Comparison of ENCODE assay signal across 18 cellular contexts in the genomic region with DNA sequence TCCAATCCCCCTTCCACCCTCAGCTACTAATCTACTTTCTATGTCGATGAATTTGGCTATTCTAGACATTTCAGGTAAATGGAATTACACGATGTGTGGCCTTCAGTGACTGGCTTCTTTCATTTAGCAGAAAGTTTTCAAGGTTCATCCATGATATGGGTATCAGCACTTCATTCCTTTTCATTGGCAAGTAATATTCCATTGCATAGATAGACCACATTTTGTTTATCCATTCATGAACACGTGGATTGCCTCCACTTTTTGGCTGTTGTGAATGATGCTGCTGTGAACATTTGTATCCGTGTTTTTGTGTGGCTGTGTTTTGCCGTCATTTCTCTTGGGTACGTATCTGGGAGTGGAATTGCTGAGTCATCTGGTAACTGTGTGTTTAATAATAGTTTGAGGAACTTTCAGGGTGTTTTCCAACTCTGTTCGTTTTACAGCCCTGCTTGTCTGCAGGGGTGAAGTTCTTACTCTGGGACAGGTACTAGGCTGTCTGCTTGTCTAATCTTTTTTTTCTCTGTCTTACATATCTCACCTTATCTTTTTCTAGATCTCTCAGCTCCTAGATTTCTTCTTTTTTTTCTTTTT. TPM values are rescaled to one million over a fixed set of nuclear protein-coding genes. Genes with fewer than 3 reads are reported as not detected.
DNase-seq lines count a peak whose midpoint lies in the region; ATAC-seq, FAIRE-seq and TF ChIP-seq lines count a peak whose summit lies in the region.
"Had no signal": no experiment of that assay in that cellular context is flagged by ENCODE, and none has a peak within 500 bp of the region (broad histone marks: within the 10 kb centered on the region; RNA-seq: fewer than 3 reads in every experiment).

No MANE protein-coding gene starts in this region.

- no peak for TF ChIP-seq RAD21 in HepG2 (CRISPR knock-in tag; IDR thresholded peaks at IDR 0.05)

- no peak for FAIRE-seq in HepG2 (lab: Jason Lieb, UNC)
- FAIRE-seq: endothelial cell of umbilical vein had no signal

- H3K4me3 ChIP-seq in HepG2 (replicated peaks in 1 of 3; ENCODE audit: insufficient read depth in 1 of 3, low read depth in 2 of 3, low read length in 3 of 3) (no peak overlapping the region), right lobe of liver (no peak overlapping the region)
- H3K4me3 ChIP-seq: gastrocnemius medialis had no signal

- H3K9me3 ChIP-seq in HepG2 (ENCODE audit: low read length) (no peaks in the 10 kb centered on the region), right lobe of liver (no peaks in the 10 kb centered on the region)
- H3K9me3 ChIP-seq: gastrocnemius medialis had no signal

- H3K36me3 ChIP-seq in HepG2 (replicated peaks in 1 of 2; ENCODE audit: control insufficient read depth in 1 of 2, insufficient read depth in 2 of 2, low read length in 2 of 2) (peaks cover 6 to 17% of the 10 kb centered on the region in 2 experiments; a peak in 4 of 5 replicates), right lobe of liver (peaks cover 0 to 3% (median 0%) of the 10 kb centered on the region in 4 donors)

- no peak for TF ChIP-seq POLR2A in HepG2 (IDR thresholded peaks at IDR 0.05; ENCODE audit: insufficient read depth in 1 of 2, low read depth in 2 of 2, low read length in 2 of 2)
- TF ChIP-seq POLR2A in right lobe of liver (IDR thresholded peaks at IDR 0.05): no peak

- 84% methylated on average over 7 of the region's 7 CpGs for WGBS in HepG2 (ENCODE audit: low lambda C conversion rate)
- 62% methylated on average over 7 of the region's 7 CpGs for WGBS in right lobe of liver (ENCODE audit: insufficient coverage, low coverage, low lambda C conversion rate, missing lambda C conversion rate)

- no peaks in the 10 kb centered on the region for H3K79me2 ChIP-seq in HepG2 (ENCODE audit: insufficient read depth, low read length)

- ATAC-seq in HepG2: no peak
- ATAC-seq in right lobe of liver: no peak
- ATAC-seq in activated T-helper 17 cell treated with anti-CD3 and anti-CD28 coated beads, Interleukin-2, amount 50 U/mL, for 72 hours (replicated peaks): peak; percentile 11
- ATAC-seq in GM21576 (IDR thresholded peaks at IDR 0.05; ENCODE audit: unreplicated experiment): no peak
- no peak for ATAC-seq in HG02798 (IDR thresholded peaks at IDR 0.05; ENCODE audit: poor library complexity, unreplicated experiment)
- ATAC-seq: activated CD8-positive, alpha-beta T cell treated with anti-CD3 and anti-CD28 coated beads, Interleukin-2, amount 10 ng/mL, durations not matched to agents 7 days and 5 days; gastrocnemius medialis had no signal

- H4K20me1 ChIP-seq in HepG2 (ENCODE audit: insufficient read depth, low read length): no peaks in the 10 kb centered on the region

- H3K4me1 ChIP-seq in HepG2 (ENCODE audit: insufficient read depth, low read length) (peaks cover 15% of the 10 kb centered on the region), right lobe of liver (peaks cover 0 to 31% (median 15%) of the 10 kb centered on the region in 4 donors)
- H3K4me1 ChIP-seq: gastrocnemius medialis had no signal

- no peak for TF ChIP-seq CTCF in HepG2 (CRISPR knock-in tag; IDR thresholded peaks at IDR 0.05)
- TF ChIP-seq CTCF in right lobe of liver (IDR thresholded peaks at IDR 0.05): no peak

- POLR2A ChIA-PET in HepG2 (lab: Yijun Ruan, JAX): no interaction called here

- H3K9me3 Mint-ChIP-seq in activated T-helper 17 cell treated with anti-CD3 and anti-CD28 coated beads, Interleukin-2, amount 50 U/mL, for 72 hours: no peaks in the 10 kb centered on the region
- H3K9me3 Mint-ChIP-seq: nephron had no signal

- TF ChIP-seq EP300 in HepG2 (IDR thresholded peaks at IDR 0.05; ENCODE audit: low read depth in 2 of 2, low read length in 2 of 2): no peak
- TF ChIP-seq EP300 in HepG2 (CRISPR knock-in tag; IDR thresholded peaks at IDR 0.05; ENCODE audit: borderline replicate concordance): no peak

- no TSS peak for BruUV-seq in HepG2 (replicated peaks; lab: Mats Ljungman, UMichigan)

- H3K27ac ChIP-seq in HepG2 (ENCODE audit: extremely low read length, insufficient read depth, low read length) (no peak overlapping the region), right lobe of liver (peak overlapping the region in 1 of 3 donors; percentile 62)
- H3K27ac ChIP-seq: gastrocnemius medialis had no signal

- H3K36me3 Mint-ChIP-seq in activated T-helper 17 cell treated with anti-CD3 and anti-CD28 coated beads, Interleukin-2, amount 50 U/mL, for 72 hours (ENCODE audit: low read depth): peaks cover 60% of the 10 kb centered on the region

- no peak overlapping the region for H3K4me3 Mint-ChIP-seq in activated T-helper 17 cell treated with anti-CD3 and anti-CD28 coated beads, Interleukin-2, amount 50 U/mL, for 72 hours
- H3K4me3 Mint-ChIP-seq: activated CD8-positive, alpha-beta T cell treated with anti-CD3 and anti-CD28 coated beads, Interleukin-2, amount 10 ng/mL, durations not matched to agents 7 days and 5 days; nephron had no signal

- no peak overlapping the region for H2AFZ ChIP-seq in HepG2 (ENCODE audit: low read length)

- in situ Hi-C loops in HepG2 (cut with HindIII; ENCODE audit: extremely low pct_ligation_motif_present, low pct_unique_long_range_greater_than_20kb): no loop called here

- no peak overlapping the region for H3K4me2 ChIP-seq in HepG2 (ENCODE audit: low read depth, low read length)

- H3K27me3 ChIP-seq in HepG2 (ENCODE audit: control insufficient read depth in 1 of 2, insufficient read depth in 2 of 2, low read length in 2 of 2) (no peaks in the 10 kb centered on the region), right lobe of liver (no peaks in the 10 kb centered on the region)
- H3K27me3 ChIP-seq: gastrocnemius medialis had no signal

- CTCF ChIA-PET in HepG2 (lab: Yijun Ruan, JAX; ENCODE audit: low intra/inter-chr PET ratio, low total read pairs): no interaction called here

- H3K27ac Mint-ChIP-seq in activated T-helper 17 cell treated with anti-CD3 and anti-CD28 coated beads, Interleukin-2, amount 50 U/mL, for 72 hours: no peak overlapping the region
- H3K27ac Mint-ChIP-seq: activated CD8-positive, alpha-beta T cell treated with anti-CD3 and anti-CD28 coated beads, Interleukin-2, amount 10 ng/mL, durations not matched to agents 7 days and 5 days; nephron had no signal

- no peaks in the 10 kb centered on the region for H3K4me1 Mint-ChIP-seq in activated T-helper 17 cell treated with anti-CD3 and anti-CD28 coated beads, Interleukin-2, amount 50 U/mL, for 72 hours
- H3K4me1 Mint-ChIP-seq: nephron had no signal

- DNase-seq in HepG2 (ENCODE audit: low spot score): no peak
- no peak for DNase-seq in right lobe of liver
- DNase-seq in DMS79 (lab: John Stamatoyannopoulos, UW): no peak
- DNase-seq: ACHN; activated CD8-positive, alpha-beta T cell treated with anti-CD3 and anti-CD28 coated beads, Interleukin-2, amount 10 ng/mL, durations not matched to agents 7 days and 5 days; EL; gastrocnemius medialis; NCI-H146; NCI-H226; NK-92 treated with Interleukin-12 subunit alpha and Interleukin-12 subunit beta, amount 100 ng/mL, for 24 hours; retina; stimulated activated CD4-positive, alpha-beta T cell treated with anti-CD3 and anti-CD28 coated beads, Interleukin-1b, Interleukin-23, amount 100 ng/mL, for 48 hours had no signal

- intact Hi-C loops in HepG2 (cut with micrococcal nuclease; ENCODE audit: unreplicated experiment): no loop called here
- intact Hi-C loops in right lobe of liver (cut with DNase I): no loop called here

- no peaks in the 10 kb centered on the region for H3K27me3 Mint-ChIP-seq in activated T-helper 17 cell treated with anti-CD3 and anti-CD28 coated beads, Interleukin-2, amount 50 U/mL, for 72 hours

- no peak overlapping the region for H3K9ac ChIP-seq in HepG2 (ENCODE audit: insufficient read depth, low read depth, low read length)

RNA-seq across cellular contexts. Expression of gene MARK4, which starts 32.5 kb away (rescaled TPM):
- 7.0 and 7.6 TPM in 2 replicates for total RNA-seq in HepG2 (2016; rRNA removed; fragmentation: Illumina TruSeq; extraction: Trizol)
- total RNA-seq in HepG2 (2016; cell fraction: cytosol; rRNA removed; fragmentation: Illumina TruSeq; extraction: Trizol; ENCODE audit: low read depth): 11.1 and 13.3 TPM in 2 replicates
- total RNA-seq in HepG2 (2016; cell fraction: insoluble cytoplasmic fraction; rRNA removed; fragmentation: Illumina TruSeq; extraction: Trizol): 3.4 and 6.6 TPM in 2 replicates
- 12.9 and 14.4 TPM in 2 replicates for total RNA-seq in HepG2 (2016; cell fraction: membrane; rRNA removed; fragmentation: Illumina TruSeq; extraction: Trizol)
- 6.3 and 7.9 TPM in 2 replicates for total RNA-seq in HepG2 (2016; cell fraction: nucleus; rRNA removed; fragmentation: Illumina TruSeq; extraction: Trizol)
- polyA plus RNA-seq in HepG2 (2011; rRNA removed): 11.4 and 12.2 TPM in 2 replicates
- 6.6 and 8.5 TPM in 2 replicates for polyA plus RNA-seq in HepG2 (2011; cell fraction: cytosol; rRNA removed)
- polyA plus RNA-seq in HepG2 (2011; cell fraction: nucleus; rRNA removed): 17.6 and 21.6 TPM in 2 replicates
- 28.5 and 39.6 TPM in 2 replicates for polyA plus RNA-seq in HepG2 (2012)
- polyA plus RNA-seq in HepG2 (2016; cell fraction: cytosol; fragmentation: Illumina TruSeq; extraction: Trizol; ENCODE audit: low read depth): 7.9 and 8.8 TPM in 2 replicates
- polyA plus RNA-seq in HepG2 (2016; cell fraction: insoluble cytoplasmic fraction; fragmentation: Illumina TruSeq; extraction: Trizol; ENCODE audit: low read depth): 11.9 and 16.0 TPM in 2 replicates
- 16.7 and 21.8 TPM in 2 replicates for polyA plus RNA-seq in HepG2 (2016; cell fraction: membrane; fragmentation: Illumina TruSeq; extraction: Trizol; ENCODE audit: low read depth)
- polyA plus RNA-seq in HepG2 (2016; cell fraction: nucleus; fragmentation: Illumina TruSeq; extraction: Trizol; ENCODE audit: insufficient read depth, low read depth): 15.8 and 17.0 TPM in 2 replicates
- polyA minus RNA-seq in HepG2 (2011; rRNA and poly(A)+ RNA removed; ENCODE audit: low replicate concordance): 1.4 and 19.5 TPM in 2 replicates
- 14.1 and 19.3 TPM in 2 replicates for polyA minus RNA-seq in HepG2 (2011; cell fraction: cytosol; rRNA and poly(A)+ RNA removed)
- 10.3 TPM in 2 replicates for polyA minus RNA-seq in HepG2 (2011; cell fraction: nucleus; rRNA and poly(A)+ RNA removed)
- total RNA-seq in right lobe of liver: 10 to 100 TPM; 14.2 to 23.5 (median 17.5) TPM
- 10 to 100 TPM; 21.8 to 26.6 TPM for total RNA-seq in activated T-helper 17 cell treated with anti-CD3 and anti-CD28 coated beads, Interleukin-2, amount 50 U/mL, for 72 hours

RNA-seq across cellular contexts. Expression of gene EXOC3L2, which starts 38.3 kb away (rescaled TPM):
- not detected in 2 replicates for total RNA-seq in HepG2 (2016; rRNA removed; fragmentation: Illumina TruSeq; extraction: Trizol)
- total RNA-seq in HepG2 (2016; cell fraction: cytosol; rRNA removed; fragmentation: Illumina TruSeq; extraction: Trizol; ENCODE audit: low read depth): not detected in 2 replicates
- not detected in 2 replicates for total RNA-seq in HepG2 (2016; cell fraction: insoluble cytoplasmic fraction; rRNA removed; fragmentation: Illumina TruSeq; extraction: Trizol)
- not detected in 2 replicates for total RNA-seq in HepG2 (2016; cell fraction: membrane; rRNA removed; fragmentation: Illumina TruSeq; extraction: Trizol)
- total RNA-seq in HepG2 (2016; cell fraction: nucleus; rRNA removed; fragmentation: Illumina TruSeq; extraction: Trizol): not detected in 2 replicates
- 0.21 TPM in 1 of 2 replicates, not detected in the other for polyA plus RNA-seq in HepG2 (2011; rRNA removed)
- polyA plus RNA-seq in HepG2 (2011; cell fraction: cytosol; rRNA removed): 0.04 and 0.07 TPM in 2 replicates
- 0.07 and 0.19 TPM in 2 replicates for polyA plus RNA-seq in HepG2 (2011; cell fraction: nucleus; rRNA removed)
- 0.07 TPM in 1 of 2 replicates, not detected in the other for polyA plus RNA-seq in HepG2 (2012)
- polyA plus RNA-seq in HepG2 (2016; cell fraction: cytosol; fragmentation: Illumina TruSeq; extraction: Trizol; ENCODE audit: low read depth): not detected in 2 replicates
- polyA plus RNA-seq in HepG2 (2016; cell fraction: insoluble cytoplasmic fraction; fragmentation: Illumina TruSeq; extraction: Trizol; ENCODE audit: low read depth): not detected in 2 replicates
- not detected in 2 replicates for polyA plus RNA-seq in HepG2 (2016; cell fraction: membrane; fragmentation: Illumina TruSeq; extraction: Trizol; ENCODE audit: low read depth)
- not detected in 2 replicates for polyA plus RNA-seq in HepG2 (2016; cell fraction: nucleus; fragmentation: Illumina TruSeq; extraction: Trizol; ENCODE audit: insufficient read depth, low read depth)
- polyA minus RNA-seq in HepG2 (2011; rRNA and poly(A)+ RNA removed; ENCODE audit: low replicate concordance): 0.20 TPM in 1 of 2 replicates, not detected in the other
- not detected in 2 replicates for polyA minus RNA-seq in HepG2 (2011; cell fraction: cytosol; rRNA and poly(A)+ RNA removed)
- not detected in 2 replicates for polyA minus RNA-seq in HepG2 (2011; cell fraction: nucleus; rRNA and poly(A)+ RNA removed)
- 1 to 10 TPM; 1.8 to 6.9 (median 4.4) TPM for total RNA-seq in right lobe of liver
- not detected for total RNA-seq in activated T-helper 17 cell treated with anti-CD3 and anti-CD28 coated beads, Interleukin-2, amount 50 U/mL, for 72 hours
- total RNA-seq: activated CD8-positive, alpha-beta T cell treated with anti-CD3 and anti-CD28 coated beads, Interleukin-2, amount 10 ng/mL, durations not matched to agents 7 days and 5 days; SK-MEL-5 had no signal

RNA-seq across cellular contexts. Expression of gene CKM, which starts 39.1 kb away (rescaled TPM):
- total RNA-seq in HepG2 (2016; rRNA removed; fragmentation: Illumina TruSeq; extraction: Trizol) (0.27 and 0.80 TPM in 2 replicates), right lobe of liver (10 to 100 TPM in 1 of 6 experiments, 1 to 10 TPM in 2, under 1 TPM in 2, not detected in 1; 0.42 to 25.6 (median 1.1) TPM)
- 0.30 TPM in 1 of 2 replicates, not detected in the other for total RNA-seq in HepG2 (2016; cell fraction: cytosol; rRNA removed; fragmentation: Illumina TruSeq; extraction: Trizol; ENCODE audit: low read depth)
- total RNA-seq in HepG2 (2016; cell fraction: insoluble cytoplasmic fraction; rRNA removed; fragmentation: Illumina TruSeq; extraction: Trizol): 0.25 and 0.58 TPM in 2 replicates
- 0.28 TPM in 2 replicates for total RNA-seq in HepG2 (2016; cell fraction: membrane; rRNA removed; fragmentation: Illumina TruSeq; extraction: Trizol)
- not detected in 2 replicates for total RNA-seq in HepG2 (2016; cell fraction: nucleus; rRNA removed; fragmentation: Illumina TruSeq; extraction: Trizol)
- polyA plus RNA-seq in HepG2 (2011; rRNA removed): 0.54 and 0.59 TPM in 2 replicates
- 0.85 and 1.2 TPM in 2 replicates for polyA plus RNA-seq in HepG2 (2011; cell fraction: cytosol; rRNA removed)
- polyA plus RNA-seq in HepG2 (2011; cell fraction: nucleus; rRNA removed): 0.69 and 0.71 TPM in 2 replicates
- polyA plus RNA-seq in HepG2 (2012): 1.1 and 1.2 TPM in 2 replicates
- 0.33 TPM in 2 replicates for polyA plus RNA-seq in HepG2 (2016; cell fraction: cytosol; fragmentation: Illumina TruSeq; extraction: Trizol; ENCODE audit: low read depth)
- polyA plus RNA-seq in HepG2 (2016; cell fraction: insoluble cytoplasmic fraction; fragmentation: Illumina TruSeq; extraction: Trizol; ENCODE audit: low read depth): 0.42 and 0.59 TPM in 2 replicates
- 0.19 and 0.22 TPM in 2 replicates for polyA plus RNA-seq in HepG2 (2016; cell fraction: membrane; fragmentation: Illumina TruSeq; extraction: Trizol; ENCODE audit: low read depth)
- polyA plus RNA-seq in HepG2 (2016; cell fraction: nucleus; fragmentation: Illumina TruSeq; extraction: Trizol; ENCODE audit: insufficient read depth, low read depth): 0.38 and 0.65 TPM in 2 replicates
- polyA minus RNA-seq in HepG2 (2011; rRNA and poly(A)+ RNA removed; ENCODE audit: low replicate concordance): 0.16 TPM in 1 of 2 replicates, not detected in the other
- 0.49 TPM in 1 of 2 replicates, not detected in the other for polyA minus RNA-seq in HepG2 (2011; cell fraction: cytosol; rRNA and poly(A)+ RNA removed)
- polyA minus RNA-seq in HepG2 (2011; cell fraction: nucleus; rRNA and poly(A)+ RNA removed): 0.26 TPM in 1 of 2 replicates, not detected in the other
- total RNA-seq in activated T-helper 17 cell treated with anti-CD3 and anti-CD28 coated beads, Interleukin-2, amount 50 U/mL, for 72 hours: not detected
- total RNA-seq: activated CD8-positive, alpha-beta T cell treated with anti-CD3 and anti-CD28 coated beads, Interleukin-2, amount 10 ng/mL, durations not matched to agents 7 days and 5 days; endothelial cell of umbilical vein; SK-MEL-5 had no signal
- polyA plus RNA-seq: endothelial cell of umbilical vein had no signal

RNA-seq across cellular contexts. Expression of gene KLC3, which starts 57.0 kb away (rescaled TPM):
- total RNA-seq in HepG2 (2016; rRNA removed; fragmentation: Illumina TruSeq; extraction: Trizol): not detected in 2 replicates
- not detected in 2 replicates for total RNA-seq in HepG2 (2016; cell fraction: cytosol; rRNA removed; fragmentation: Illumina TruSeq; extraction: Trizol; ENCODE audit: low read depth)
- not detected in 2 replicates for total RNA-seq in HepG2 (2016; cell fraction: insoluble cytoplasmic fraction; rRNA removed; fragmentation: Illumina TruSeq; extraction: Trizol)
- not detected in 2 replicates for total RNA-seq in HepG2 (2016; cell fraction: membrane; rRNA removed; fragmentation: Illumina TruSeq; extraction: Trizol)
- total RNA-seq in HepG2 (2016; cell fraction: nucleus; rRNA removed; fragmentation: Illumina TruSeq; extraction: Trizol): not detected in 2 replicates
- polyA plus RNA-seq in HepG2 (2011; rRNA removed): 0.13 and 0.26 TPM in 2 replicates
- polyA plus RNA-seq in HepG2 (2011; cell fraction: cytosol; rRNA removed): 0.09 and 0.20 TPM in 2 replicates
- 0.37 and 0.40 TPM in 2 replicates for polyA plus RNA-seq in HepG2 (2011; cell fraction: nucleus; rRNA removed)
- polyA plus RNA-seq in HepG2 (2012): 0.15 TPM in 1 of 2 replicates, not detected in the other
- polyA plus RNA-seq in HepG2 (2016; cell fraction: cytosol; fragmentation: Illumina TruSeq; extraction: Trizol; ENCODE audit: low read depth): not detected in 2 replicates
- not detected in 2 replicates for polyA plus RNA-seq in HepG2 (2016; cell fraction: insoluble cytoplasmic fraction; fragmentation: Illumina TruSeq; extraction: Trizol; ENCODE audit: low read depth)
- polyA plus RNA-seq in HepG2 (2016; cell fraction: membrane; fragmentation: Illumina TruSeq; extraction: Trizol; ENCODE audit: low read depth): not detected in 2 replicates
- polyA plus RNA-seq in HepG2 (2016; cell fraction: nucleus; fragmentation: Illumina TruSeq; extraction: Trizol; ENCODE audit: insufficient read depth, low read depth): not detected in 2 replicates
- 0.46 TPM in 1 of 2 replicates, not detected in the other for polyA minus RNA-seq in HepG2 (2011; rRNA and poly(A)+ RNA removed; ENCODE audit: low replicate concordance)
- polyA minus RNA-seq in HepG2 (2011; cell fraction: cytosol; rRNA and poly(A)+ RNA removed): not detected in 2 replicates
- not detected in 2 replicates for polyA minus RNA-seq in HepG2 (2011; cell fraction: nucleus; rRNA and poly(A)+ RNA removed)
- under 1 TPM in 2 of 6 experiments, not detected in 4; 0.22 to 0.26 TPM for total RNA-seq in right lobe of liver
- total RNA-seq in activated T-helper 17 cell treated with anti-CD3 and anti-CD28 coated beads, Interleukin-2, amount 50 U/mL, for 72 hours: under 1 TPM in 1 of 2 donors, not detected in 1; 0.24 TPM
- total RNA-seq: activated CD8-positive, alpha-beta T cell treated with anti-CD3 and anti-CD28 coated beads, Interleukin-2, amount 10 ng/mL, durations not matched to agents 7 days and 5 days; endothelial cell of umbilical vein had no signal
- polyA plus RNA-seq: endothelial cell of umbilical vein had no signal
